Comparison of ENCODE assay signal across 1 cellular context in the genomic region with DNA sequence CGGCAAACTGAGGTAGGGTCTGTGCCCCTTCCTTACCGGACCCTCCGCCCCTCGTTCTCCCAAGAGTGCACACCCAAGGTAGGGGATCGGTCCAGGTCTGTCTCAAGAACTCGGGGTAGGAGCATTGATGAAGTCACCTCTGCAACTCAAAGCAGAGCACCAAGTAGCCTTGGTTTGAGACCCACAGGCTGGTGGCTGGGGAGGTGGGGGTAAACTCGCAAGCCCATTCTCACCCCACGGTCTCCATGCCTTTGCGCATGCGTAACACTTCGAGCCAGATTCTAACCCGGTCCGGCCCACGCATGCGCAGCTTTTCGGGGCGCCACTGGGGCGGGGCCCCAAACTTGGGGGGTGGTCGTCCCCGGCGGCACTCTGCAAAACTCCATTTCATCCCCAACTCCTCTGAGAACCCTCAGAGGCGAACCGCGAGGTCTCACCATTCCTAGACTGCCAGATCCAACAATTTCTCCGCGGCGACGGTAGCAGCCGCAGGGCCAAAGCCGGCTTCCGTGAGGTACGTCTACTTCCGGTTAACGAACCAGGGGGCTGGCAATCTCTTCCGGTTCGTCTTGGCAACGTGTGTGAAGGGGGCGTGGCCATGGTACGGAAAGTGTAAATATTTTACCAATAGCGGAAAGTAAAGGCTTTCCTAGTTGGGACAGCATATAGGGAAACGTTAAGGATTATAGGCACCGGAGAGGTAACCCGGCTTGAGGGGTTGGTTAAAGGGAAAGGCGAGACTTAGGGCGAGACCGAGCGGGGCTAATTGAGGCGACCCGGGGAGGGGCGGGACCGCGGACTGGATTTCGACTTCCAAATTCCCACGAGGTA.
A peak's percentile ranks its signal among the peaks of the same experiment; 100 is the strongest.
TF ChIP-seq lines count a peak whose summit lies in the region.

Gene MCRS1, minus strand, starts transcription at position 532 of the 831 bp plus-strand sequence. CDS start 1,411 bp downstream, outside the sequence.

TF ChIP-seq in HepG2, 621 proteins besides CTCF, POLR2A, EP300 and RAD21 (continued from another document):
- TF ChIP-seq, protein P1, sequence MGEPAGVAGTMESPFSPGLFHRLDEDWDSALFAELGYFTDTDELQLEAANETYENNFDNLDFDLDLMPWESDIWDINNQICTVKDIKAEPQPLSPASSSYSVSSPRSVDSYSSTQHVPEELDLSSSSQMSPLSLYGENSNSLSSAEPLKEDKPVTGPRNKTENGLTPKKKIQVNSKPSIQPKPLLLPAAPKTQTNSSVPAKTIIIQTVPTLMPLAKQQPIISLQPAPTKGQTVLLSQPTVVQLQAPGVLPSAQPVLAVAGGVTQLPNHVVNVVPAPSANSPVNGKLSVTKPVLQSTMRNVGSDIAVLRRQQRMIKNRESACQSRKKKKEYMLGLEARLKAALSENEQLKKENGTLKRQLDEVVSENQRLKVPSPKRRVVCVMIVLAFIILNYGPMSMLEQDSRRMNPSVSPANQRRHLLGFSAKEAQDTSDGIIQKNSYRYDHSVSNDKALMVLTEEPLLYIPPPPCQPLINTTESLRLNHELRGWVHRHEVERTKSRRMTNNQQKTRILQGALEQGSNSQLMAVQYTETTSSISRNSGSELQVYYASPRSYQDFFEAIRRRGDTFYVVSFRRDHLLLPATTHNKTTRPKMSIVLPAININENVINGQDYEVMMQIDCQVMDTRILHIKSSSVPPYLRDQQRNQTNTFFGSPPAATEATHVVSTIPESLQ (CRISPR knock-in tag; conservative IDR thresholded peaks at IDR 0.05) = 0 out of 2 replicates have a peak, but pooled peaks have one; percentile 31
- TF ChIP-seq ZNF281 (CRISPR knock-in tag; IDR thresholded peaks at IDR 0.05; ENCODE audit: borderline replicate concordance) (no peak), FOXK1 (CRISPR knock-in tag; IDR thresholded peaks at IDR 0.05; ENCODE audit: borderline replicate concordance, low read depth) (peak; percentile 67; the same call in 1 of the 2 replicates), ZNF839 (CRISPR knock-in tag; IDR thresholded peaks at IDR 0.05; ENCODE audit: borderline replicate concordance) (peak; percentile 99; the same call in 1 of the 2 replicates), DMAP1 (CRISPR knock-in tag; IDR thresholded peaks at IDR 0.05) (peak; percentile 85), FOXA3 (CRISPR knock-in tag; IDR thresholded peaks at IDR 0.05) (peak; percentile 44; the same call in 1 of the 2 replicates), ZMYM3 (CRISPR knock-in tag; IDR thresholded peaks at IDR 0.05) (no peak), ZNF556 (CRISPR knock-in tag; IDR thresholded peaks at IDR 0.05; ENCODE audit: borderline replicate concordance) (no peak), THAP9 (CRISPR knock-in tag; IDR thresholded peaks at IDR 0.05; ENCODE audit: borderline replicate concordance) (peak; percentile 78), DR1 (CRISPR knock-in tag; IDR thresholded peaks at IDR 0.05) (0 out of 2 replicates have a peak, but pooled peaks have one; percentile 30)
- TF ChIP-seq, protein P2, sequence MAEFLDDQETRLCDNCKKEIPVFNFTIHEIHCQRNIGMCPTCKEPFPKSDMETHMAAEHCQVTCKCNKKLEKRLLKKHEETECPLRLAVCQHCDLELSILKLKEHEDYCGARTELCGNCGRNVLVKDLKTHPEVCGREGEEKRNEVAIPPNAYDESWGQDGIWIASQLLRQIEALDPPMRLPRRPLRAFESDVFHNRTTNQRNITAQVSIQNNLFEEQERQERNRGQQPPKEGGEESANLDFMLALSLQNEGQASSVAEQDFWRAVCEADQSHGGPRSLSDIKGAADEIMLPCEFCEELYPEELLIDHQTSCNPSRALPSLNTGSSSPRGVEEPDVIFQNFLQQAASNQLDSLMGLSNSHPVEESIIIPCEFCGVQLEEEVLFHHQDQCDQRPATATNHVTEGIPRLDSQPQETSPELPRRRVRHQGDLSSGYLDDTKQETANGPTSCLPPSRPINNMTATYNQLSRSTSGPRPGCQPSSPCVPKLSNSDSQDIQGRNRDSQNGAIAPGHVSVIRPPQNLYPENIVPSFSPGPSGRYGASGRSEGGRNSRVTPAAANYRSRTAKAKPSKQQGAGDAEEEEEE (CRISPR knock-in tag; IDR thresholded peaks at IDR 0.05; ENCODE audit: borderline replicate concordance) = no peak
- TF ChIP-seq, protein P3, sequence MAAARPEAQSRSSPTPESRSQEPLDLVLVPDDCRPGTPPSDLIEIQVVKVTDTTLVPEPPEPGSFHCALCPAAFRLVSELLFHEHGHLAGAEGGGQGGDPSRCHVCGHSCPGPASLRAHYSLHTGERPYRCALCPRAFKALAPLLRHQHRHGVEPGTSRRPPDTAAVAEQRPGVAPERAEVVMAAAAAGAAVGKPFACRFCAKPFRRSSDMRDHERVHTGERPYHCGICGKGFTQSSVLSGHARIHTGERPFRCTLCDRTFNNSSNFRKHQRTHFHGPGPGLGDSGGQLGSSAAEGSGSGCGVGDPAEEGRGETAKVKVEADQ (CRISPR knock-in tag; IDR thresholded peaks at IDR 0.05; ENCODE audit: borderline replicate concordance) = 0 out of 2 replicates have a peak, but pooled peaks have one; percentile 39
